ENCODE assay signal across 1 cellular context in the genomic region with DNA sequence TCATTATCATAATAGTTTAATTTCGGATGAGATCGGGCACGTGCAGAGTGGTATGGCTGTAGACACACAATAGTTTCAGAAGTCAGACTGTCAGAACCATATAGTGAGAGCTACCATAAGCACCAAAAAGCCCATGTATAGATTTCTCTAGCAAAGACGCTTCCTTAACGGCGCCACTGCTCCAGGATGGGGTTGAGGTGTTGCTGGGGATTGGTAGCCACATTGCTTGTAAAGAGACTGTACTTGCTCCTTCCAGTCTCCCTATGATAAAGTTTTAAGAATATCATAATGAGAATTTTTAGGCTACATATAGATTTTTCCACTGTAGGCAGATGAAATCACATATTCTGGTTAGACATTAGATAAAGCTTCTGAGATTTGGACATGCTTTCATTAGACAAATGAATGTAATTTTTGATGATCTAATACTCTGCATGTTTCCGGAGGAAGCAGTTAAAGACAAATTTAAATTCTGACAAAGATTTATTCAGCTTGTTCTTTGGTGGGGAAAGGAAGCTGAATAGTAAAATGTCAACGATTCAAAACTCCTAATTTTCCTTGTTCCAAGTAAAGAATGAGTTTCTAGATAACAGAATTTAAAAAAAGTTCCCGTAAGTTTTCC.
TF ChIP-seq lines count a peak whose summit lies in the region.

No MANE protein-coding gene starts in this region.

TF ChIP-seq in IMR-90, 13 proteins besides CTCF, POLR2A, EP300 and RAD21:
- TF ChIP-seq NFE2L2 (IDR thresholded peaks at IDR 0.05; ENCODE audit: low read depth, low read length) (no peak), MXI1 (IDR thresholded peaks at IDR 0.05; ENCODE audit: borderline replicate concordance, low read depth, low read length) (no peak), CHD1 (IDR thresholded peaks at IDR 0.05; ENCODE audit: low read depth, low read length) (no peak), MAZ (IDR thresholded peaks at IDR 0.05; ENCODE audit: borderline replicate concordance, low read depth, low read length) (no peak), FOS (IDR thresholded peaks at IDR 0.05; ENCODE audit: low read depth, low read length) (no peak), BHLHE40 (IDR thresholded peaks at IDR 0.05; ENCODE audit: low read depth, low read length) (no peak), RCOR1 (IDR thresholded peaks at IDR 0.05; ENCODE audit: insufficient replicate concordance, low read length) (no peak), RFX5 (IDR thresholded peaks at IDR 0.05; ENCODE audit: low read depth, low read length) (no peak), MAFK (IDR thresholded peaks at IDR 0.05; ENCODE audit: low read depth, low read length) (no peak), SMC3 (IDR thresholded peaks at IDR 0.05; ENCODE audit: low read depth, low read length) (no peak), CEBPB (IDR thresholded peaks at IDR 0.05; ENCODE audit: low read depth, low read length) (no peak)
- TF ChIP-seq, protein P1, sequence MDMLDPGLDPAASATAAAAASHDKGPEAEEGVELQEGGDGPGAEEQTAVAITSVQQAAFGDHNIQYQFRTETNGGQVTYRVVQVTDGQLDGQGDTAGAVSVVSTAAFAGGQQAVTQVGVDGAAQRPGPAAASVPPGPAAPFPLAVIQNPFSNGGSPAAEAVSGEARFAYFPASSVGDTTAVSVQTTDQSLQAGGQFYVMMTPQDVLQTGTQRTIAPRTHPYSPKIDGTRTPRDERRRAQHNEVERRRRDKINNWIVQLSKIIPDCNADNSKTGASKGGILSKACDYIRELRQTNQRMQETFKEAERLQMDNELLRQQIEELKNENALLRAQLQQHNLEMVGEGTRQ (IDR thresholded peaks at IDR 0.05; ENCODE audit: low read depth, low read length) = no peak
- TF ChIP-seq, protein P2, sequence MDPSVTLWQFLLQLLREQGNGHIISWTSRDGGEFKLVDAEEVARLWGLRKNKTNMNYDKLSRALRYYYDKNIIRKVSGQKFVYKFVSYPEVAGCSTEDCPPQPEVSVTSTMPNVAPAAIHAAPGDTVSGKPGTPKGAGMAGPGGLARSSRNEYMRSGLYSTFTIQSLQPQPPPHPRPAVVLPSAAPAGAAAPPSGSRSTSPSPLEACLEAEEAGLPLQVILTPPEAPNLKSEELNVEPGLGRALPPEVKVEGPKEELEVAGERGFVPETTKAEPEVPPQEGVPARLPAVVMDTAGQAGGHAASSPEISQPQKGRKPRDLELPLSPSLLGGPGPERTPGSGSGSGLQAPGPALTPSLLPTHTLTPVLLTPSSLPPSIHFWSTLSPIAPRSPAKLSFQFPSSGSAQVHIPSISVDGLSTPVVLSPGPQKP (IDR thresholded peaks at IDR 0.05; ENCODE audit: borderline replicate concordance, low read depth, low read length) = no peak
